In the genomic region with DNA sequence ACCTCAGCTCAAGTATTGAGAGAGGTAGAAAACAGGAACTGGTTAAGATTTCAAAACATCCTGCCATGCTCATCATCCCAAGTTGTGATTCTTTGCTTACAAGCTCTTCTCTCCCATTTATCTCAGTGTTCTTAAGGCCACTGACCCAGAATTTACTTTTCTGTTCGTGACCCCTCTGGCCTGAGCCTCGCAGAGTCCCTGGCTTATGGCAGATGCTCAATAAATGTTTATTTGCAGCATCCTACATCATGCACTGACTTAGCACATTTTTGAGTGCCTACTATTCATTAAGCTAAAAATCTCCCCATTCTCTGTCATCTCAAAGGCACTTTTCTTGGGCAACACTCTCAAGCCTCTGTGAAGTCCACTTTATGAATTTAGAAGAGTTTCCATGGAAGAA, we compare ENCODE assay signal across 24 cellular contexts. TPM values are rescaled to one million over a fixed set of nuclear protein-coding genes. Genes with fewer than 3 reads are reported as not detected.
A peak's percentile ranks its signal among the peaks of the same experiment; 100 is the strongest.
DNase-seq lines count a peak whose midpoint lies in the region; ATAC-seq, FAIRE-seq and TF ChIP-seq lines count a peak whose summit lies in the region.
"Had no signal": no experiment of that assay in that cellular context is flagged by ENCODE, and none has a peak within 500 bp of the region (broad histone marks: within the 10 kb centered on the region; RNA-seq: fewer than 3 reads in every experiment).

No MANE protein-coding gene starts in this region.

- FAIRE-seq in HepG2 (lab: Jason Lieb, UNC), result no peak
- FAIRE-seq: GM12892, GM19239 had no signal

- 11% methylated on average over 2 of the region's 2 CpGs for WGBS in liver
- 0% methylated on average over 2 of the region's 2 CpGs for WGBS in HepG2 (ENCODE audit: low lambda C conversion rate)
- 42% methylated on average over 2 of the region's 2 CpGs for whole genome bisulfite sequencing in hepatocyte (ENCODE audit: low lambda C conversion rate, missing lambda C conversion rate)

- H3K27ac ChIP-seq in liver (ENCODE audit: low read depth in 1 of 2, low read length in 2 of 2) (no peak overlapping the region), HepG2 (ENCODE audit: extremely low read length, insufficient read depth, low read length) (no peak overlapping the region), hepatocyte (peak overlapping the region; percentile 58)

- H3K36me3 ChIP-seq in liver (ENCODE audit: control insufficient read depth in 4 of 4, insufficient read depth in 3 of 4, low read depth in 1 of 4, low read length in 3 of 4) (no peaks in the 10 kb centered on the region), HepG2 (replicated peaks in 1 of 2; ENCODE audit: control insufficient read depth in 1 of 2, insufficient read depth in 2 of 2, low read length in 2 of 2) (no peaks in the 10 kb centered on the region), hepatocyte (replicated peaks; ENCODE audit: insufficient read depth, low read depth) (no peaks in the 10 kb centered on the region)

- no peaks in the 10 kb centered on the region for H3K9me2 ChIP-seq in hepatocyte (replicated peaks; ENCODE audit: insufficient read depth)

- no peak for ATAC-seq in HepG2
- no peak for ATAC-seq in GM21786 (IDR thresholded peaks at IDR 0.05; ENCODE audit: unreplicated experiment)
- ATAC-seq: GM23338, HCT116 had no signal

- POLR2A ChIA-PET in HepG2 (lab: Yijun Ruan, JAX), result no interaction called here

- no peak for TF ChIP-seq RAD21 in liver (IDR thresholded peaks at IDR 0.05)
- TF ChIP-seq RAD21 in HepG2 (CRISPR knock-in tag; IDR thresholded peaks at IDR 0.05), result no peak

- H3K9ac ChIP-seq in liver (ENCODE audit: low read depth in 1 of 2, low read length in 2 of 2) (no peak overlapping the region), HepG2 (ENCODE audit: insufficient read depth, low read depth, low read length) (no peak overlapping the region)

- intact Hi-C loops in HepG2 (cut with micrococcal nuclease; ENCODE audit: unreplicated experiment), result no loop called here

- in situ Hi-C loops in HepG2 (cut with HindIII; ENCODE audit: extremely low pct_ligation_motif_present, low pct_unique_long_range_greater_than_20kb), result no loop called here

- H3K79me2 ChIP-seq in HepG2 (ENCODE audit: insufficient read depth, low read length) (no peaks in the 10 kb centered on the region), hepatocyte (no peaks in the 10 kb centered on the region)

- H3K4me1 ChIP-seq in liver (ENCODE audit: control insufficient read depth in 4 of 4, insufficient read depth in 4 of 4, low read length in 3 of 4) (no peaks in the 10 kb centered on the region), HepG2 (ENCODE audit: insufficient read depth, low read length) (no peaks in the 10 kb centered on the region), hepatocyte (ENCODE audit: insufficient read depth) (peaks cover 15% of the 10 kb centered on the region)

- no peak for TF ChIP-seq POLR2A in HepG2 (IDR thresholded peaks at IDR 0.05; ENCODE audit: insufficient read depth in 1 of 2, low read depth in 2 of 2, low read length in 2 of 2)

- H3K9me3 ChIP-seq in liver (ENCODE audit: control insufficient read depth in 4 of 4, low read length in 3 of 4), result peaks cover 0 to 6% (median 3%) of the 10 kb centered on the region in 4 donors
- H3K9me3 ChIP-seq in HepG2 (ENCODE audit: low read length), result peaks cover 6% of the 10 kb centered on the region
- no peaks in the 10 kb centered on the region for H3K9me3 ChIP-seq in hepatocyte (ENCODE audit: low read depth)

- no peak for TF ChIP-seq EP300 in HepG2 (IDR thresholded peaks at IDR 0.05; ENCODE audit: low read depth in 2 of 2, low read length in 2 of 2)
- TF ChIP-seq EP300 in HepG2 (CRISPR knock-in tag; IDR thresholded peaks at IDR 0.05; ENCODE audit: borderline replicate concordance), result no peak

- H3K27me3 ChIP-seq in liver (ENCODE audit: control insufficient read depth in 4 of 4, insufficient read depth in 4 of 4, low read length in 3 of 4) (peaks cover 0 to 7% (median 0%) of the 10 kb centered on the region in 4 donors), HepG2 (ENCODE audit: control insufficient read depth in 1 of 2, insufficient read depth in 2 of 2, low read length in 2 of 2) (no peaks in the 10 kb centered on the region), hepatocyte (no peaks in the 10 kb centered on the region)

- H3K4me2 ChIP-seq in HepG2 (ENCODE audit: low read depth, low read length), result no peak overlapping the region
- H3K4me2 ChIP-seq in hepatocyte, result no peak overlapping the region
- H3K4me2 ChIP-seq: GM23338 had no signal

- CTCF ChIA-PET in HepG2 (lab: Yijun Ruan, JAX; ENCODE audit: low intra/inter-chr PET ratio, low total read pairs), result no interaction called here

- no peak overlapping the region for H2AFZ ChIP-seq in HepG2 (ENCODE audit: low read length)
- no peak overlapping the region for H2AFZ ChIP-seq in hepatocyte
- H2AFZ ChIP-seq: GM23338 had no signal

- TF ChIP-seq CTCF in liver (IDR thresholded peaks at IDR 0.05; ENCODE audit: low read depth, low read length, missing input control) (no peak), HepG2 (CRISPR knock-in tag; IDR thresholded peaks at IDR 0.05) (no peak), hepatocyte (IDR thresholded peaks at IDR 0.05; ENCODE audit: poor library complexity) (no peak)

- DNase-seq in HepG2 (ENCODE audit: low spot score) (no peak), amniotic epithelial cell (ENCODE audit: low read depth) (peak; percentile 77), hepatocyte (ENCODE audit: low spot score) (no peak), NCI-H1105 treated with DMSO at 0.1 percent for 48 hours (lab: John Stamatoyannopoulos, UW) (no peak)
- DNase-seq: C1 segment of cervical spinal cord; Calu3; CD4-positive, alpha-beta memory T cell; COR-L47; DMS53; DMS79 treated with DMSO at 0.1 percent for 48 hours; GF-D8; H9 had no signal

- no peak overlapping the region for H3K4me3 ChIP-seq in liver (ENCODE audit: low read depth in 1 of 3, low read length in 3 of 3)
- H3K4me3 ChIP-seq in HepG2 (replicated peaks in 1 of 3; ENCODE audit: insufficient read depth in 1 of 3, low read depth in 2 of 3, low read length in 3 of 3), result no peak overlapping the region
- no peak overlapping the region for H3K4me3 ChIP-seq in hepatocyte
- H3K4me3 ChIP-seq: GM23338 had no signal

- no peaks in the 10 kb centered on the region for H4K20me1 ChIP-seq in HepG2 (ENCODE audit: insufficient read depth, low read length)
- H4K20me1 ChIP-seq in hepatocyte (ENCODE audit: insufficient read depth, poor library complexity, severe bottlenecking), result no peaks in the 10 kb centered on the region

- BruUV-seq in HepG2 (replicated peaks; lab: Mats Ljungman, UMichigan), result no TSS peak

TF ChIP-seq in liver, 16 proteins besides CTCF, POLR2A, EP300 and RAD21:
- TF ChIP-seq RXRA (IDR thresholded peaks at IDR 0.05) (peak; percentile 53 to 62), NR2F2 (IDR thresholded peaks at IDR 0.05) (peak; percentile 58), HNF4A (conservative IDR thresholded peaks at IDR 0.05) (no peak)
- TF ChIP-seq, protein P1, sequence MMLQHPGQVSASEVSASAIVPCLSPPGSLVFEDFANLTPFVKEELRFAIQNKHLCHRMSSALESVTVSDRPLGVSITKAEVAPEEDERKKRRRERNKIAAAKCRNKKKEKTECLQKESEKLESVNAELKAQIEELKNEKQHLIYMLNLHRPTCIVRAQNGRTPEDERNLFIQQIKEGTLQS (IDR thresholded peaks at IDR 0.05), result no peak

TF ChIP-seq in HepG2, 621 proteins besides CTCF, POLR2A, EP300 and RAD21:
- TF ChIP-seq NFKBIZ (CRISPR knock-in tag; IDR thresholded peaks at IDR 0.05), result no peak
- no peak for TF ChIP-seq ONECUT2 (CRISPR knock-in tag; IDR thresholded peaks at IDR 0.05)
- TF ChIP-seq POLR2AphosphoS5 (IDR thresholded peaks at IDR 0.05; ENCODE audit: low read depth, low read length), result no peak
- TF ChIP-seq MZF1 (CRISPR knock-in tag; IDR thresholded peaks at IDR 0.05; ENCODE audit: borderline replicate concordance), result no peak
- TF ChIP-seq ZNF674 (CRISPR knock-in tag; IDR thresholded peaks at IDR 0.05; ENCODE audit: low read depth), result no peak
- TF ChIP-seq ZNF530 (CRISPR knock-in tag; IDR thresholded peaks at IDR 0.05; ENCODE audit: low read depth), result no peak
- TF ChIP-seq ZNF546 (CRISPR knock-in tag; conservative IDR thresholded peaks at IDR 0.05), result no peak
- no peak for TF ChIP-seq ELF3 (CRISPR knock-in tag; IDR thresholded peaks at IDR 0.05)
- TF ChIP-seq SIN3B (IDR thresholded peaks at IDR 0.05; ENCODE audit: low read length), result no peak

RNA-seq across cellular contexts. Expression of gene MC3R, which starts 33.4 kb away (rescaled TPM):
- total RNA-seq in liver (not detected), HepG2 (2016; rRNA removed; fragmentation: Illumina TruSeq; extraction: Trizol) (not detected in 2 replicates), hepatocyte (0.44 TPM in 1 of 2 replicates, not detected in the other)
- polyA plus RNA-seq in liver (not detected), HepG2 (2011; rRNA removed) (not detected in 2 replicates), hepatocyte (0.75 and 1.9 TPM in 2 replicates)
- not detected in 2 replicates for total RNA-seq in HepG2 (2016; cell fraction: cytosol; rRNA removed; fragmentation: Illumina TruSeq; extraction: Trizol; ENCODE audit: low read depth)
- total RNA-seq in HepG2 (2016; cell fraction: insoluble cytoplasmic fraction; rRNA removed; fragmentation: Illumina TruSeq; extraction: Trizol), result not detected in 2 replicates
- not detected in 2 replicates for total RNA-seq in HepG2 (2016; cell fraction: membrane; rRNA removed; fragmentation: Illumina TruSeq; extraction: Trizol)
- not detected in 2 replicates for total RNA-seq in HepG2 (2016; cell fraction: nucleus; rRNA removed; fragmentation: Illumina TruSeq; extraction: Trizol)
- polyA plus RNA-seq in HepG2 (2011; cell fraction: cytosol; rRNA removed), result not detected in 2 replicates
- polyA plus RNA-seq in HepG2 (2011; cell fraction: nucleus; rRNA removed), result not detected in 2 replicates
- not detected in 2 replicates for polyA plus RNA-seq in HepG2 (2012)
- polyA plus RNA-seq in HepG2 (2016; cell fraction: cytosol; fragmentation: Illumina TruSeq; extraction: Trizol; ENCODE audit: low read depth), result not detected in 2 replicates
- polyA plus RNA-seq in HepG2 (2016; cell fraction: insoluble cytoplasmic fraction; fragmentation: Illumina TruSeq; extraction: Trizol; ENCODE audit: low read depth), result not detected in 2 replicates
- polyA plus RNA-seq in HepG2 (2016; cell fraction: membrane; fragmentation: Illumina TruSeq; extraction: Trizol; ENCODE audit: low read depth), result not detected in 2 replicates
- not detected in 2 replicates for polyA plus RNA-seq in HepG2 (2016; cell fraction: nucleus; fragmentation: Illumina TruSeq; extraction: Trizol; ENCODE audit: insufficient read depth, low read depth)
- not detected in 2 replicates for polyA minus RNA-seq in HepG2 (2011; rRNA and poly(A)+ RNA removed; ENCODE audit: low replicate concordance)
- polyA minus RNA-seq in HepG2 (2011; cell fraction: cytosol; rRNA and poly(A)+ RNA removed), result not detected in 2 replicates
- polyA minus RNA-seq in HepG2 (2011; cell fraction: nucleus; rRNA and poly(A)+ RNA removed), result not detected in 2 replicates
- total RNA-seq: A172; A673; Calu3; CD4-positive, alpha-beta memory T cell; Daoy; G401; GM23338; H4; H9 had no signal
- polyA plus RNA-seq: BJ; CD4-positive, alpha-beta memory T cell; GM23338 had no signal
